Comparison of ENCODE assay signal across 17 cellular contexts in the genomic region with DNA sequence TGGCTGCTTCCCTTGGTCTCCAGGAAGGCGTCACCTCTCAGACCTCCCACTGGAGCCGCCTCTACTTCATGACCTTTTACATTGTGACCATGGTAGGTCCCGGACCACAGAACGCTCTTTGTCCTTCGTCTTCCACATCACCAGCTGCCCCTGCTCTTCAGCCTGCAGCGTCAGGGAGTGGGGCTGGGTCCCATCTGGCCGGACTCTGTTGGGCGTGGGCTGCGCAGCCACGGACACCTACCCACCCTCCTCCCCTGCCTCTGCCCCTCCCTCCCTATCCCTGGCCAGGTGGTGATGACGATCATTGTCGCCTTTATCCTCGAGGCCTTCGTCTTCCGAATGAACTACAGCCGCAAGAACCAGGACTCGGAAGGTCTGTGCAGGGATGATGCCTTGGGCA.
"Had no signal": no experiment of that assay in that cellular context is flagged by ENCODE, and none has a peak within 500 bp of the region (broad histone marks: within the 10 kb centered on the region; RNA-seq: fewer than 3 reads in every experiment).

No MANE protein-coding gene starts in this region.

- ATAC-seq: activated CD8-positive, alpha-beta T cell treated with anti-CD3 and anti-CD28 coated beads for 36 hours; activated T-cell treated with anti-CD3 and anti-CD28 coated beads, Interleukin-2, amount 50 U/mL, for 4 hours; heart left ventricle; left ventricle myocardium superior; natural killer cell had no signal

- DNase-seq: activated CD4-positive, alpha-beta T cell treated with anti-CD3 and anti-CD28 coated beads, Interleukin-2, amount 10 ng/mL, durations not matched to agents 24 days and 14 days; activated CD8-positive, alpha-beta T cell treated with anti-CD3 and anti-CD28 coated beads for 36 hours; activated effector memory CD4-positive, alpha-beta T cell treated with Interleukin-2 at 50 U/mL for 16 hours; activated naive CD8-positive, alpha-beta T cell treated with anti-CD3 and anti-CD28 coated beads, Interleukin-2, amount 10 ng/mL, durations not matched to agents 7 days and 5 days; activated T-cell treated with anti-CD3 and anti-CD28 coated beads, Interleukin-2, amount 50 U/mL, for 4 hours; central memory CD4-positive, alpha-beta T cell; erythroblast; heart left ventricle; left ventricle myocardium superior; natural killer cell; spleen; stimulated activated CD4-positive, alpha-beta T cell treated with anti-CD3 and anti-CD28 coated beads, Interleukin-4, amount 100 ng/mL, for 4 hours; stimulated activated naive CD4-positive, alpha-beta T cell; T-helper 1 cell; T1000 had no signal

- H3K9me3 ChIP-seq: heart left ventricle, spleen, tibial nerve had no signal

- H3K27ac ChIP-seq: coronary artery, heart left ventricle, spleen had no signal

- H3K27me3 ChIP-seq: heart left ventricle, spleen, tibial nerve had no signal

- H3K4me3 ChIP-seq: coronary artery, heart left ventricle, spleen, tibial nerve had no signal
